In the genomic region with DNA sequence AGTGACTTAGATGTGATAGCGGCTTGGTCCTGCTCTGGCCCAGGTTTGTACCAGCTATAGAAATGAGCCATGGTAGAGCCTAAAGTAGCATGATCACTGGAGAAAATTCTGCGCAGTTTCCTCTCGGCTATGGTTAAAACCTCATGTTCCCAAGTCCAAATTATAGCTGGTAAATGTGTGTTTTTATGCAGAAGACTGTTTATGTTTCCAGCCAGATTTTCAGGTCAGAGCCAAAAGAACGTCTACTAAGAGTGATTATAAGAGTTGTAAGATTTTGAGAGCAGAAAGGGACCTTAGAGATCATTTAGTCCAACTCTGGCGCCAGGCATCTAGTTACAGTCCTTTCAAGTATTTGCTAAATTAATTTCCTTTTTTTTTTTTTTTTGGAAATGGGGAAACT, we compare ENCODE assay signal across 15 cellular contexts.
DNase-seq lines count a peak whose midpoint lies in the region; ATAC-seq and TF ChIP-seq lines count a peak whose summit lies in the region.
"Had no signal": no experiment of that assay in that cellular context is flagged by ENCODE, and none has a peak within 500 bp of the region (broad histone marks: within the 10 kb centered on the region; RNA-seq: fewer than 3 reads in every experiment).

No MANE protein-coding gene starts in this region.

- peaks cover 31% of the 10 kb centered on the region for H3K79me2 ChIP-seq in GM23248 (ENCODE audit: insufficient read depth)

- no peaks in the 10 kb centered on the region for H4K20me1 ChIP-seq in GM23248 (ENCODE audit: insufficient read depth)
- H4K20me1 ChIP-seq: BLaER1 treated with 17β-estradiol and CSF1 and Interleukin-3, amounts not matched to agents 10 nM and 100 nM had no signal

- no peaks in the 10 kb centered on the region for H3K27me3 ChIP-seq in Panc1 (ENCODE audit: control insufficient read depth, insufficient read depth, low read length)
- H3K27me3 ChIP-seq in thoracic aorta (replicated peaks; ENCODE audit: insufficient read depth) = no peaks in the 10 kb centered on the region
- H3K27me3 ChIP-seq in GM23248 (replicated peaks; ENCODE audit: insufficient read depth) = no peaks in the 10 kb centered on the region
- H3K27me3 ChIP-seq: BLaER1 treated with 17β-estradiol and CSF1 and Interleukin-3, amounts not matched to agents 10 nM and 100 nM had no signal

- no peaks in the 10 kb centered on the region for H3K27me3 Mint-ChIP-seq in memory B cell
- H3K27me3 Mint-ChIP-seq: CD4-positive, CD25-positive, alpha-beta regulatory T cell had no signal

- H3K36me3 Mint-ChIP-seq in memory B cell = peaks cover 36% of the 10 kb centered on the region

- H3K4me3 Mint-ChIP-seq in memory B cell = no peak overlapping the region
- H3K4me3 Mint-ChIP-seq: CD4-positive, CD25-positive, alpha-beta regulatory T cell; GM23338; H9 had no signal

- peaks cover 3% of the 10 kb centered on the region; the same call in 1 of the 2 replicates for H3K4me1 ChIP-seq in Panc1 (ENCODE audit: control insufficient read depth, insufficient read depth, low read length)
- peaks cover 34 to 75% of the 10 kb centered on the region in 2 donors for H3K4me1 ChIP-seq in thoracic aorta (ENCODE audit: control insufficient read depth in 1 of 2, low read depth in 2 of 2)
- H3K4me1 ChIP-seq in GM23248 (ENCODE audit: insufficient read depth) = peaks cover 44% of the 10 kb centered on the region

- H3K9me3 ChIP-seq in Panc1 (ENCODE audit: control insufficient read depth, insufficient read depth, low read depth, low read length) = no peaks in the 10 kb centered on the region
- no peaks in the 10 kb centered on the region for H3K9me3 ChIP-seq in thoracic aorta
- no peaks in the 10 kb centered on the region for H3K9me3 ChIP-seq in GM23248 (ENCODE audit: low read depth)
- H3K9me3 ChIP-seq: A549 had no signal

- H3K27ac Mint-ChIP-seq in memory B cell = peak overlapping the region; percentile 60
- H3K27ac Mint-ChIP-seq: CD4-positive, CD25-positive, alpha-beta regulatory T cell; GM23338; H9 had no signal

- POLR2A ChIA-PET in Panc1 (lab: Charles Lee) = no interaction called here

- ATAC-seq in Panc1 (no peak), memory B cell (ENCODE audit: low read depth) (no peak), thoracic aorta (ENCODE audit: insufficient number of reproducible peaks, low FRiP score, low read depth) (peak; percentile 51)
- ATAC-seq: A549, GM23338 had no signal

- TSS peak; percentile 10 for BruUV-seq in Panc1 (replicated peaks; lab: Mats Ljungman, UMichigan)

- CTCF ChIA-PET in Panc1 (lab: Charles Lee) = no interaction called here

- intact Hi-C loops in Panc1 (cut with micrococcal nuclease; ENCODE audit: unreplicated experiment) = no loop called here

- DNase-seq in Panc1 (ENCODE audit: low read depth, low spot score) = no peak
- no peak for DNase-seq in memory B cell (ENCODE audit: low spot score in 2 of 2)
- DNase-seq in thoracic aorta (ENCODE audit: low spot score) = no peak
- DNase-seq in middle frontal gyrus (ENCODE audit: extremely low spot score, low spot score) = no peak
- DNase-seq in GM23248 = no peak
- no peak for DNase-seq in inferior parietal cortex (ENCODE audit: extremely low spot score)
- no peak for DNase-seq in stimulated activated CD4-positive, alpha-beta T cell treated with anti-CD3 and anti-CD28 coated beads, Interleukin-4, amount 100 ng/mL, for 1 hour
- DNase-seq: AML-193; Calu3; CD4-positive, CD25-positive, alpha-beta regulatory T cell; DMS 273 treated with DMSO at 0.1 percent for 48 hours; H9 had no signal

- H3K4me2 ChIP-seq in GM23248 (ENCODE audit: unreplicated experiment) = no peak overlapping the region
- H3K4me2 ChIP-seq: A549, GM23338 had no signal

- H3K9me2 ChIP-seq in GM23248 (ENCODE audit: insufficient read depth) = no peaks in the 10 kb centered on the region

- H3K27ac ChIP-seq in Panc1 (ENCODE audit: low read length) (no peak overlapping the region), thoracic aorta (peak overlapping the region; percentile 38 to 43), GM23248 (no peak overlapping the region)
- H3K27ac ChIP-seq: A549; BLaER1 treated with 17β-estradiol and CSF1 and Interleukin-3, amounts not matched to agents 10 nM and 100 nM had no signal

- peaks cover 35% of the 10 kb centered on the region for H3F3A ChIP-seq in GM23248 (ENCODE audit: insufficient read depth)

- in situ Hi-C loops in Panc1 (cut with HindIII; ENCODE audit: low pct_unique_long_range_greater_than_20kb, low sequenced_read_pairs) = no loop called here
- in situ Hi-C loops in GM23248 (cut with MboI) = loop anchor here (25.0 kb wide), 1 partner anchor 750 kb away; the partner anchor contains the start of gene BCL6

- peaks cover 8% of the 10 kb centered on the region for H3K9me3 Mint-ChIP-seq in memory B cell
- H3K9me3 Mint-ChIP-seq: CD4-positive, CD25-positive, alpha-beta regulatory T cell; GM23338; H9 had no signal

- H3K9ac ChIP-seq in GM23248 = no peak overlapping the region
- H3K9ac ChIP-seq: BLaER1 treated with 17β-estradiol and CSF1 and Interleukin-3, amounts not matched to agents 10 nM and 100 nM had no signal

- 98 to 100% methylated on average over 5 of the region's 5 CpGs for WGBS in GM23248 (ENCODE audit: low coverage in 1 of 2, low lambda C conversion rate in 2 of 2, missing lambda C conversion rate in 2 of 2), 2 experiments

- H3K4me1 Mint-ChIP-seq in memory B cell = peaks cover 14% of the 10 kb centered on the region

- H2AFZ ChIP-seq in GM23248 = no peak overlapping the region
- H2AFZ ChIP-seq: GM23338 had no signal

- H3K4me3 ChIP-seq in Panc1 (ENCODE audit: low read depth in 2 of 2, low read length in 2 of 2) (no peak overlapping the region), thoracic aorta (no peak overlapping the region), GM23248 (no peak overlapping the region)
- H3K4me3 ChIP-seq: A549; BLaER1 treated with 17β-estradiol and CSF1 and Interleukin-3, amounts not matched to agents 10 nM and 100 nM; GM23338 had no signal

- TF ChIP-seq CTCF in Panc1 (IDR thresholded peaks at IDR 0.05) = no peak
- no peak for TF ChIP-seq CTCF in thoracic aorta (IDR thresholded peaks at IDR 0.05)

- H3K36me3 ChIP-seq in Panc1 (ENCODE audit: control insufficient read depth, insufficient read depth, low read length) (no peaks in the 10 kb centered on the region), thoracic aorta (peaks cover 11% of the 10 kb centered on the region), GM23248 (ENCODE audit: low read depth) (peaks cover 14% of the 10 kb centered on the region; the same call in 1 of the 2 replicates)

Comparison
In these comparisons a context has a peak if more than half of its experiments do, and no peak if none do; other contexts are left out.
1. H3K27ac ChIP-seq: peak in thoracic aorta (2 of 2); none in Panc1 (single experiment) and GM23248 (single experiment).